Comparison of ENCODE assay signal across 8 cellular contexts in the genomic region with DNA sequence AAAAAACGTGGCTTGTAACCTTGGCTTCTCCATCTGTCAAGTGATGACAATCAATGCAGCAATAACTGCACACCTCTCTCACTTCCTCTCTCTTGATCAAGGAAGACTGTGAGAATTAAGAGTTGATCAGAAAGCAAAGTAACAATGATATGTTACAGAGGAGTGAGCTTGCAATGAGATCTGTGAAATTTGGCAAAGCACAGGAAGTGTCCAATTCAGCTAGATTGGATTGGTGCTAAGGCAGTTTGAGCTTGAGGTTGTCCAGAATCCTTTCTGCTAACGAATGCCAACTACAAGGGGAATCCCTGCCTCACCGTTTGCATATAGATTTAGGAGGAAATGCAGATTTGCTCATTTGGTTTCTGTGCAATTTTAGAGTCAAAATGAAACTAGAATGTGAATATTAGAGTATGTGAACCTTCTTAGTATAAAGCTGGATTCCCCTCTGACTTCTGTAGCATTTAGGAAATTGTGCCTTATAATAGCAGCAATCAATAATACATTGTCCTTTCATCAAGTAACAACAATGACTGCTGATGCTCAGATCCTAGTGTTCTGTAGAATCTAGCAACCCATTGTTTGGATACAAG.
DNase-seq lines count a peak whose midpoint lies in the region; ATAC-seq and TF ChIP-seq lines count a peak whose summit lies in the region.

No MANE protein-coding gene starts in this region.

- POLR2A ChIA-PET in CD4-positive, alpha-beta T cell (lab: Charles Lee), result interaction anchor here (0.6 to 1.2 kb wide), 2 partner anchors 13 to 676 kb away, joined by 3 to 7 read pairs; no protein-coding TSS in a partner anchor
- POLR2A ChIA-PET in RWPE1 (lab: Yijun Ruan, JAX; ENCODE audit: low non-redundant PET), result no interaction called here

- intact Hi-C loops in CD4-positive, alpha-beta T cell (cut with DNase I, micrococcal nuclease), result no loop called here

- TF ChIP-seq CTCF in CD4-positive, alpha-beta T cell (IDR thresholded peaks at IDR 0.05), result no peak
- no peak for TF ChIP-seq CTCF in RWPE1 (conservative IDR thresholded peaks at IDR 0.05; ENCODE audit: low read depth)

- no peaks in the 10 kb centered on the region for H3K27me3 Mint-ChIP-seq in CD4-positive, alpha-beta T cell
- H3K27me3 Mint-ChIP-seq in activated T-helper 17 cell treated with anti-CD3 and anti-CD28 coated beads, Interleukin-2, amount 50 U/mL, for 72 hours, result no peaks in the 10 kb centered on the region

- peaks cover 7% of the 10 kb centered on the region for H3K36me3 Mint-ChIP-seq in CD4-positive, alpha-beta T cell (ENCODE audit: low read depth)
- H3K36me3 Mint-ChIP-seq in activated T-helper 17 cell treated with anti-CD3 and anti-CD28 coated beads, Interleukin-2, amount 50 U/mL, for 72 hours (ENCODE audit: low read depth), result peaks cover 12% of the 10 kb centered on the region

- no peaks in the 10 kb centered on the region for H3K27me3 ChIP-seq in CD4-positive, alpha-beta T cell (ENCODE audit: control insufficient read depth, insufficient read depth, low read length)

- H3K4me1 Mint-ChIP-seq in CD4-positive, alpha-beta T cell (ENCODE audit: low read depth), result peaks cover 48% of the 10 kb centered on the region
- peaks cover 39% of the 10 kb centered on the region for H3K4me1 Mint-ChIP-seq in activated T-helper 17 cell treated with anti-CD3 and anti-CD28 coated beads, Interleukin-2, amount 50 U/mL, for 72 hours

- H3K27ac ChIP-seq in CD4-positive, alpha-beta T cell (ENCODE audit: low read depth, low read length), result no peak overlapping the region
- H3K27ac ChIP-seq in RWPE1, result no peak overlapping the region

- CTCF ChIA-PET in CD4-positive, alpha-beta T cell (lab: Charles Lee), result interaction anchor here (1.1 to 1.5 kb wide), 3 partner anchors 12 to 472 kb away, joined by 3 to 5 read pairs (median 4); no protein-coding TSS in a partner anchor
- CTCF ChIA-PET in RWPE1 (lab: Yijun Ruan, JAX), result interaction anchor here (0.5 kb wide), 1 partner anchor 14 kb away, joined by 3 read pairs; no protein-coding TSS in a partner anchor

- ATAC-seq in CD4-positive, alpha-beta T cell (ENCODE audit: poor library complexity), result no peak
- peak; percentile 50 for ATAC-seq in GM19035 (IDR thresholded peaks at IDR 0.05; ENCODE audit: unreplicated experiment)
- peak; percentile 48 for ATAC-seq in HG03039 (IDR thresholded peaks at IDR 0.05; ENCODE audit: unreplicated experiment)
- ATAC-seq in activated T-helper 17 cell treated with anti-CD3 and anti-CD28 coated beads, Interleukin-2, amount 50 U/mL, for 72 hours (replicated peaks), result peak; percentile 55

- no peak overlapping the region for H3K4me3 Mint-ChIP-seq in CD4-positive, alpha-beta T cell
- H3K4me3 Mint-ChIP-seq in activated T-helper 17 cell treated with anti-CD3 and anti-CD28 coated beads, Interleukin-2, amount 50 U/mL, for 72 hours, result peak overlapping the region; percentile 45

- H3K27ac Mint-ChIP-seq in CD4-positive, alpha-beta T cell, result peak overlapping the region; percentile 65
- H3K27ac Mint-ChIP-seq in activated T-helper 17 cell treated with anti-CD3 and anti-CD28 coated beads, Interleukin-2, amount 50 U/mL, for 72 hours, result peak overlapping the region; percentile 83

- H3K9me3 ChIP-seq in CD4-positive, alpha-beta T cell (ENCODE audit: control insufficient read depth, low read length), result peaks cover 5% of the 10 kb centered on the region

- peaks cover 5% of the 10 kb centered on the region for H3K9me3 Mint-ChIP-seq in CD4-positive, alpha-beta T cell
- no peaks in the 10 kb centered on the region for H3K9me3 Mint-ChIP-seq in activated T-helper 17 cell treated with anti-CD3 and anti-CD28 coated beads, Interleukin-2, amount 50 U/mL, for 72 hours

- DNase-seq in CD4-positive, alpha-beta T cell, result no peak
- DNase-seq in NCI-H748 (lab: John Stamatoyannopoulos, UW; ENCODE audit: unreplicated experiment) (no peak), NCI-H1048 (lab: John Stamatoyannopoulos, UW) (no peak), RWPE1 (ENCODE audit: low spot score) (no peak), iPS-NIHi11 (ENCODE audit: low spot score) (no peak)
